ENCODE assay signal across 12 cellular contexts in the genomic region with DNA sequence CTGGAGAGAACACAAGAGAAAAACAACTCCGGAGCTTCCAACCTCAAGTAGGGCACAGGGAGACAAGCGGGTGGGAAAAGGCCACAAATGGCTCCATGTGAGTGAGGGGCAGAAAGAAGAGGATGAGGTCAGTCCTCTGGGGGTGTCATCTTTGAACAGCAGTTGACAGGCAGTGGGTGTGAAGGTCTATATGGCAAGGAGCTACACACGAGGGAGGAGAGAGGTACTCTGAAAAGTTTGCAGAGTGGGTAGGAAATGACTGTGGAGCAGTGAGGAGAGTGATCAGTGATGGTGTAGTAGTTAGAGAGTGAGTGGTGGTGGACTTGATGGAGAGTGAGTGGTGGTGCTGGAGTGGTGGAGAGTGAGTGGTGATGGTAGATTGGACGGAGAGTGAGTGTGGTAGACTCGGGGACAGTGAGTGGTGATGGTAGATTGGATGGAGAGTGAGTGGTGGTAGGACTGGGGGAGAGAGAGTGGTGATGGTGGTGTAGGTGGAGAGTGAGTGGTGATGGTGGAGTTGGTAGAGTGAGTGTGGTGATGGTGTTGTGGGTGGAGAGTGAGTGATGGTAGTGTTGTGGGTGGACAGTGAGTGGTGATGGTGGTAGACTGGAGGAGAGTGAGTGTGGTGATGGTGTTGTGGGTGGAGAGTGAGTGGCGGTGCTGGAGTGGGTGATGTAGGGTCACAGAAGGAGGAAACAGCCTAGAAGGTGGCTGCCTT. TPM values are rescaled to one million over a fixed set of nuclear protein-coding genes. Genes with fewer than 3 reads are reported as not detected.
DNase-seq lines count a peak whose midpoint lies in the region; ATAC-seq, FAIRE-seq and TF ChIP-seq lines count a peak whose summit lies in the region.
"Had no signal": no experiment of that assay in that cellular context is flagged by ENCODE, and none has a peak within 500 bp of the region (broad histone marks: within the 10 kb centered on the region; RNA-seq: fewer than 3 reads in every experiment).

No MANE protein-coding gene starts in this region.

- peaks cover 29 to 42% (median 33%) of the 10 kb centered on the region in 10 experiments for H3K4me1 ChIP-seq in BLaER1 treated with 17β-estradiol and CSF1 and Interleukin-3, amounts not matched to agents 10 nM and 100 nM
- H3K4me1 ChIP-seq in astrocyte (ENCODE audit: insufficient read depth, low read length) (peaks cover 4% of the 10 kb centered on the region), neuronal stem cell (ENCODE audit: control insufficient read depth in 2 of 2, insufficient read depth in 1 of 2, low read depth in 1 of 2, low read length in 2 of 2) (peaks cover 5 to 12% of the 10 kb centered on the region in 2 donors), small intestine (ENCODE audit: control insufficient read depth in 2 of 2, insufficient read depth in 1 of 2, low read depth in 1 of 2, low read length in 1 of 2) (peaks cover 0 to 4% of the 10 kb centered on the region in 2 donors)

- H3K4me3 Mint-ChIP-seq in astrocyte (ENCODE audit: unreplicated experiment): no peak overlapping the region

- H3K4me1 Mint-ChIP-seq in astrocyte (ENCODE audit: low read depth, unreplicated experiment): peaks cover 1% of the 10 kb centered on the region

- H2AK5ac ChIP-seq in neuronal stem cell (ENCODE audit: low read depth, low read length): no peak overlapping the region

- no peak for TF ChIP-seq CTCF in GM10248 (IDR thresholded peaks at IDR 0.05; ENCODE audit: control extremely low read depth, extremely low read depth, low read depth, missing control alignments)
- TF ChIP-seq CTCF in astrocyte (IDR thresholded peaks at IDR 0.05; ENCODE audit: insufficient read depth, low read depth, low read length): no peak

- no peak overlapping the region for H3K18ac ChIP-seq in neuronal stem cell (ENCODE audit: low read length)

- H3K4ac ChIP-seq in neuronal stem cell (ENCODE audit: low read length): no peak overlapping the region

- no peak overlapping the region for H4K91ac ChIP-seq in neuronal stem cell (ENCODE audit: low read depth, low read length, poor library complexity)

- no peak overlapping the region for H2BK15ac ChIP-seq in neuronal stem cell (ENCODE audit: low read length)

- H3K9me3 Mint-ChIP-seq in astrocyte (ENCODE audit: unreplicated experiment): peaks cover 2% of the 10 kb centered on the region

- peaks cover 26% of the 10 kb centered on the region for H3K79me1 ChIP-seq in neuronal stem cell (ENCODE audit: low read depth, low read length)

- peak overlapping the region; percentile 9 to 100 (median 97); a peak in 17 of 22 replicates for H3K4me2 ChIP-seq in BLaER1 treated with 17β-estradiol and CSF1 and Interleukin-3, amounts not matched to agents 10 nM and 100 nM
- H3K4me2 ChIP-seq in astrocyte (ENCODE audit: low read length) (peak overlapping the region; percentile 19), neuronal stem cell (ENCODE audit: insufficient read depth, low read length, poor library complexity, severe bottlenecking) (no peak overlapping the region)

- DNase-seq in GM10248 (ENCODE audit: extremely low spot score): peak; percentile 6
- no peak for DNase-seq in astrocyte (ENCODE audit: low read depth)
- DNase-seq in neuronal stem cell (ENCODE audit: low spot score): no peak
- DNase-seq in small intestine: no peak
- DNase-seq in NCI-H69 (lab: John Stamatoyannopoulos, UW): no peak
- DNase-seq: BE2C; effector CD8-positive, alpha-beta T cell; EL; NCI-H2029 had no signal

- H3K27me3 ChIP-seq in BLaER1 treated with 17β-estradiol and CSF1 and Interleukin-3, amounts not matched to agents 10 nM and 100 nM: no peaks in the 10 kb centered on the region
- no peaks in the 10 kb centered on the region for H3K27me3 ChIP-seq in astrocyte (ENCODE audit: insufficient read depth, low read length)
- no peaks in the 10 kb centered on the region for H3K27me3 ChIP-seq in neuronal stem cell (ENCODE audit: control insufficient read depth in 3 of 3, insufficient read depth in 3 of 3, low read depth in 1 of 3, low read length in 3 of 3)
- no peaks in the 10 kb centered on the region for H3K27me3 ChIP-seq in small intestine (ENCODE audit: control insufficient read depth in 2 of 2, insufficient read depth in 2 of 2, low read length in 2 of 2)
- H3K27me3 ChIP-seq: BE2C had no signal

- peaks cover 3% of the 10 kb centered on the region for H3K36me3 Mint-ChIP-seq in astrocyte (ENCODE audit: low read depth, unreplicated experiment)

- peak overlapping the region; percentile 61 for H2BK5ac ChIP-seq in neuronal stem cell (ENCODE audit: low read length)

- no peak overlapping the region for H3K27ac Mint-ChIP-seq in astrocyte (ENCODE audit: unreplicated experiment)

- H4K8ac ChIP-seq in neuronal stem cell (ENCODE audit: low read depth, low read length): no peak overlapping the region

- no peak for ATAC-seq in HG02970 (IDR thresholded peaks at IDR 0.05; ENCODE audit: low FRiP score, unreplicated experiment)

- FAIRE-seq in astrocyte (lab: Jason Lieb, UNC) (no peak), small intestine (lab: Jason Lieb, UNC) (no peak)
- FAIRE-seq: frontal cortex had no signal

- H3K27ac ChIP-seq in BLaER1 treated with 17β-estradiol and CSF1 and Interleukin-3, amounts not matched to agents 10 nM and 100 nM: no peak overlapping the region
- H3K27ac ChIP-seq in astrocyte (ENCODE audit: low read depth, low read length) (no peak overlapping the region), neuronal stem cell (replicated peaks; ENCODE audit: low read length) (no peak overlapping the region), small intestine (ENCODE audit: low read depth in 1 of 2, low read length in 1 of 2) (no peak overlapping the region)

- no peaks in the 10 kb centered on the region for H3K9me3 ChIP-seq in BLaER1 treated with 17β-estradiol and CSF1 and Interleukin-3, amounts not matched to agents 10 nM and 100 nM (replicated peaks in 1 of 11)
- H3K9me3 ChIP-seq in astrocyte (ENCODE audit: insufficient read depth, low read depth, low read length) (no peaks in the 10 kb centered on the region), neuronal stem cell (replicated peaks in 1 of 2; ENCODE audit: control insufficient read depth in 2 of 2, insufficient read depth in 1 of 2, low read depth in 1 of 2, low read length in 2 of 2) (peaks cover 7% of the 10 kb centered on the region in 2 donors), small intestine (ENCODE audit: control insufficient read depth, low read depth) (no peaks in the 10 kb centered on the region)

- peaks cover 65 to 84% (median 79%) of the 10 kb centered on the region in 11 experiments for H4K20me1 ChIP-seq in BLaER1 treated with 17β-estradiol and CSF1 and Interleukin-3, amounts not matched to agents 10 nM and 100 nM
- peaks cover 72% of the 10 kb centered on the region for H4K20me1 ChIP-seq in astrocyte (ENCODE audit: insufficient read depth, low read length)

- no peak overlapping the region for H2BK12ac ChIP-seq in neuronal stem cell (ENCODE audit: low read length)

- no peak overlapping the region for H2AFZ ChIP-seq in astrocyte (ENCODE audit: low read depth, low read length)
- H2AFZ ChIP-seq in neuronal stem cell (ENCODE audit: low read length): no peak overlapping the region

- CTCF ChIA-PET in GM10248 (lab: Yijun Ruan, JAX): no interaction called here

- no peak overlapping the region for H3K14ac ChIP-seq in neuronal stem cell (ENCODE audit: low read length)

- H3K36me3 ChIP-seq in BLaER1 treated with 17β-estradiol and CSF1 and Interleukin-3, amounts not matched to agents 10 nM and 100 nM: peaks cover 34 to 78% (median 64%) of the 10 kb centered on the region in 11 experiments; a peak in 21 of 22 replicates
- H3K36me3 ChIP-seq in astrocyte (ENCODE audit: insufficient read depth, low read length) (peaks cover 14% of the 10 kb centered on the region), neuronal stem cell (replicated peaks in 1 of 2; ENCODE audit: control insufficient read depth in 2 of 2, insufficient read depth in 2 of 2, low read length in 2 of 2) (peaks cover 40 to 71% of the 10 kb centered on the region in 2 donors), small intestine (ENCODE audit: control insufficient read depth in 2 of 2, insufficient read depth in 2 of 2, low read length in 2 of 2) (peaks cover 2 to 4% of the 10 kb centered on the region in 2 donors)

- POLR2A ChIA-PET in GM10248 (lab: Yijun Ruan, JAX): interaction anchor here (0.7 kb wide), 1 partner anchor 701 kb away, joined by 4 read pairs; no protein-coding TSS in a partner anchor

- H3K9ac ChIP-seq in BLaER1 treated with 17β-estradiol and CSF1 and Interleukin-3, amounts not matched to agents 10 nM and 100 nM: peak overlapping the region in 1 of 11 experiments; percentile 38; a peak in 1 of 22 replicates
- H3K9ac ChIP-seq in astrocyte (ENCODE audit: low read length): no peak overlapping the region
- H3K9ac ChIP-seq in neuronal stem cell (ENCODE audit: low read depth, low read length, poor library complexity): peak overlapping the region; percentile 63

- no peaks in the 10 kb centered on the region for H3K27me3 Mint-ChIP-seq in astrocyte (ENCODE audit: low read depth, unreplicated experiment)

- peaks cover 76% of the 10 kb centered on the region for H3K79me2 ChIP-seq in astrocyte (ENCODE audit: insufficient read depth, low read length)

- no peak overlapping the region for H2BK120ac ChIP-seq in neuronal stem cell (ENCODE audit: low read depth, low read length)

- peak overlapping the region; percentile 87 for H3K23ac ChIP-seq in neuronal stem cell (ENCODE audit: low read depth, low read length, poor library complexity)

- WGBS in neuronal stem cell (ENCODE audit: extremely low coverage in 2 of 2, insufficient read length in 2 of 2, insufficient replicate concordance in 1 of 2), 2 donors: 100% methylated on average over 1 to 2 of the region's 6 CpGs
- WGBS in small intestine, 3 donors: 89 to 93% (median 90%) methylated on average over 6 of the region's 6 CpGs

- no peak overlapping the region for H3K4me3 ChIP-seq in BLaER1 treated with 17β-estradiol and CSF1 and Interleukin-3, amounts not matched to agents 10 nM and 100 nM
- H3K4me3 ChIP-seq in astrocyte (ENCODE audit: insufficient read depth, low read depth, low read length) (no peak overlapping the region), neuronal stem cell (ENCODE audit: low read length in 2 of 2) (peak overlapping the region in 1 of 2 donors; percentile 42), small intestine (ENCODE audit: low read depth in 1 of 2, low read length in 2 of 2) (no peak overlapping the region)

RNA-seq across cellular contexts. Expression of a gene that starts 4.0 kb away (rescaled TPM):
- total RNA-seq in astrocyte: 39.0 and 49.4 TPM in 2 replicates
- 74.2 TPM for polyA plus RNA-seq in neuronal stem cell (2013, experiment 1 of 2)
- polyA plus RNA-seq in neuronal stem cell (2013, experiment 2 of 2): 75.8 TPM
- polyA plus RNA-seq in small intestine: 10 to 100 TPM; 24.3 to 59.3 (median 43.2) TPM
